Comparison of ENCODE assay signal across 8 cellular contexts in genomic region chr17:61862975-61863800, GRCh38. TPM values are rescaled to one million over a fixed set of nuclear protein-coding genes. Genes with fewer than 3 reads are reported as not detected.
A peak's percentile ranks its signal among the peaks of the same experiment; 100 is the strongest.
DNase-seq lines count a peak whose midpoint lies in the region; ATAC-seq and TF ChIP-seq lines count a peak whose summit lies in the region.

BRIP1 (minus strand) TSS chr17:61863528; CDS start chr17:61861539, 1,989 bp downstream.

- H3K27ac ChIP-seq in SK-N-MC, result peak within 1 kb of the TSS; percentile 90
- H3K27ac ChIP-seq in testis, result peak within 1 kb of the TSS; percentile 39 to 86

- TF ChIP-seq CTCF in GM06990 (IDR thresholded peaks at IDR 0.05; ENCODE audit: insufficient read depth, low read length, poor library complexity, severe bottlenecking) (no peak), omental fat pad (IDR thresholded peaks at IDR 0.05) (no peak), testis (IDR thresholded peaks at IDR 0.05) (no peak)

- H3K9me3 ChIP-seq in SK-N-MC (ENCODE audit: low read depth, low read length) (no peaks in the 10 kb centered on the region), testis (no peaks in the 10 kb centered on the region)

- H3K4me3 Mint-ChIP-seq in activated naive CD4-positive, alpha-beta T cell treated with anti-CD3 and anti-CD28 coated beads for 36 hours, result peak within 1 kb of the TSS; percentile 99

- CTCF ChIA-PET in activated naive CD4-positive, alpha-beta T cell treated with anti-CD3 and anti-CD28 coated beads for 36 hours (lab: Charles Lee), result interaction anchor here (0.6 to 2.0 kb wide), 8 partner anchors 10 to 594 kb away, joined by 3 to 5 read pairs (median 4); no protein-coding TSS in a partner anchor

- H3K27me3 ChIP-seq in GM06990 (replicated peaks; ENCODE audit: control insufficient read depth, insufficient read depth, low read length), result no peaks in the 10 kb centered on the region
- no peaks in the 10 kb centered on the region for H3K27me3 ChIP-seq in testis

- H3K27me3 Mint-ChIP-seq in activated naive CD4-positive, alpha-beta T cell treated with anti-CD3 and anti-CD28 coated beads for 36 hours (ENCODE audit: low read depth), result no peaks in the 10 kb centered on the region

- H3K9me3 Mint-ChIP-seq in activated naive CD4-positive, alpha-beta T cell treated with anti-CD3 and anti-CD28 coated beads for 36 hours, result no peaks in the 10 kb centered on the region

- H3K4me1 Mint-ChIP-seq in activated naive CD4-positive, alpha-beta T cell treated with anti-CD3 and anti-CD28 coated beads for 36 hours (ENCODE audit: low read depth), result peaks cover 22% of the 10 kb centered on the region

- DNase-seq in GM06990 (ENCODE audit: extremely low read depth, insufficient read length) (peak; percentile 92), NCI-H1048 (lab: John Stamatoyannopoulos, UW) (peak; percentile 94), SK-N-MC (ENCODE audit: low read depth, low spot score) (peak; percentile 77), glomerular visceral epithelial cell (ENCODE audit: extremely low spot score) (peak; percentile 97), omental fat pad (ENCODE audit: low spot score) (peak; percentile 80), testis (peak; percentile 96)
- peak; percentile 95 for DNase-seq in activated naive CD4-positive, alpha-beta T cell treated with anti-CD3 and anti-CD28 coated beads for 36 hours

- H3K4me1 ChIP-seq in testis, result no peaks in the 10 kb centered on the region

- no peak for TF ChIP-seq POLR2A in testis (IDR thresholded peaks at IDR 0.05)

- peak within 1 kb of the TSS; percentile 89 for H3K27ac Mint-ChIP-seq in activated naive CD4-positive, alpha-beta T cell treated with anti-CD3 and anti-CD28 coated beads for 36 hours

- no peaks in the 10 kb centered on the region for H3K36me3 ChIP-seq in GM06990 (ENCODE audit: control insufficient read depth, insufficient read depth, low read length)
- peaks cover 24% of the 10 kb centered on the region for H3K36me3 ChIP-seq in SK-N-MC (ENCODE audit: insufficient read depth, low read length)
- H3K36me3 ChIP-seq in testis (ENCODE audit: low read depth, missing control alignments), result no peaks in the 10 kb centered on the region

- H3K9ac ChIP-seq in SK-N-MC (ENCODE audit: insufficient read length), result peak within 1 kb of the TSS; percentile 97

- ATAC-seq in HG02588 (IDR thresholded peaks at IDR 0.05; ENCODE audit: unreplicated experiment) (peak; percentile 92), omental fat pad (ENCODE audit: low FRiP score) (peak; percentile 99)

- WGBS in testis, 2 donors, result 0 to 1% methylated on average over 30 to 43 of the region's 43 CpGs

- H3K4me3 ChIP-seq in GM06990 (replicated peaks; ENCODE audit: low read depth, low read length), result peak within 1 kb of the TSS; percentile 85
- H3K4me3 ChIP-seq in SK-N-MC, result peak within 1 kb of the TSS; percentile 98
- peak within 1 kb of the TSS; percentile 63 to 65 for H3K4me3 ChIP-seq in testis

- intact Hi-C loops in activated naive CD4-positive, alpha-beta T cell treated with anti-CD3 and anti-CD28 coated beads for 36 hours (cut with micrococcal nuclease), result loop anchor here (1.0 kb wide), 2 partner anchors 64 to 201 kb away; partner anchors contain the start of gene INTS2
- intact Hi-C loops in testis (cut with DNase I; ENCODE audit: low total_unique reads), result no loop called here

- peaks cover 16% of the 10 kb centered on the region for H3K36me3 Mint-ChIP-seq in activated naive CD4-positive, alpha-beta T cell treated with anti-CD3 and anti-CD28 coated beads for 36 hours (ENCODE audit: low read depth)

RNA-seq across cellular contexts. Expression of gene BRIP1, which starts in this region (rescaled TPM):
- 10 to 100 TPM; 12.0 to 12.9 TPM for total RNA-seq in activated naive CD4-positive, alpha-beta T cell treated with anti-CD3 and anti-CD28 coated beads for 36 hours
- total RNA-seq in omental fat pad, result under 1 TPM; 0.13 to 0.79 (median 0.38) TPM
- total RNA-seq in testis, result 10 to 100 TPM in 1 of 2 donors, 1 to 10 TPM in 1; 7.5 to 10.6 TPM
- 10.5 TPM for polyA plus RNA-seq in testis (ENCODE audit: insufficient read depth, low read depth, low replicate concordance)

Comparison
In these comparisons a context has a peak if more than half of its experiments do, and no peak if none do; other contexts are left out.
1. Peak in every context shown above with its lines: DNase-seq, ATAC-seq, H3K4me3 ChIP-seq and H3K27ac ChIP-seq.
2. RNA of gene BRIP1 (total RNA-seq): 12.0 to 12.9 TPM in activated naive CD4-positive, alpha-beta T cell treated with anti-CD3 and anti-CD28 coated beads for 36 hours and 7.5 to 10.6 TPM in testis; 0.13 to 0.79 TPM in omental fat pad; every median in the first group is over 4 times any median in the second.
3. Peak in DNase-seq and ATAC-seq in omental fat pad; RNA of the gene not detected or under 1 TPM.